ENCODE assay signal across 9 cellular contexts in the genomic region with DNA sequence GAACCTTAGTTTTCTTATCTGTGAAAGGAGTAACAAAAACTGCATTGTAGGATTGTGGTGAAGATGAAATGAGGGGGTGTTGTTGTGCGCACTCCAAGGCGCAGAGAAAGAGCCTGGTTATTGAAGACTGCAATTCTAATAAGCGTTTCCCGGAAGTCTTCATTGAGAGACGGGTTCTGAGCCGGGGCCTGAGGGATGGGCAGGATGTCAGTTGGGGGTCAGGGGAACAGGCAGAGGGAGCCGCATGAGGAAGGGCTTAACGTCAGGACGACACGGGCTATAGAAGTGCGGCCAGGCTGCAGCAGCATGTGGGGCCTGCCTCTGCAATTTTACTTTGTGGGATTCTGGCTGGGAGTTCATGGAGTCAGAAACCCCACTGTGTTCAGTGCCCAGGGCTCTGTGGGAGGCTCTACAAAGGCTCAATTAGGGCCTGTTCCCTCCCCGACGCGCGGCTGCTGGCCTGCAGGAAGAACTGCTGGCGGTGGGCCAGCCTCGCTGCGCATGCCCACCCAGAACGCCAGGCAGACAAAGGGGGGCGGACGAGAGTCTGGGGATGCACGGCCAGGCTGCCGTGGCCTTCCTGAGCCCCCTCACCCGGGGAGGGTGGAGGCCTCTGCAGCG. TPM values are rescaled to one million over a fixed set of nuclear protein-coding genes. Genes with fewer than 3 reads are reported as not detected.
DNase-seq lines count a peak whose midpoint lies in the region; FAIRE-seq and TF ChIP-seq lines count a peak whose summit lies in the region.
"Had no signal": no experiment of that assay in that cellular context is flagged by ENCODE, and none has a peak within 500 bp of the region (broad histone marks: within the 10 kb centered on the region; RNA-seq: fewer than 3 reads in every experiment).

No MANE protein-coding gene starts in this region.

- peak; percentile 69 for DNase-seq in NCI-H1436 (lab: John Stamatoyannopoulos, UW)
- DNase-seq in NCI-H1436 treated with DMSO at 0.1 percent for 48 hours (lab: John Stamatoyannopoulos, UW) = no peak
- peak; percentile 92 for DNase-seq in brain pericyte (ENCODE audit: low read depth, low spot score)
- peak; percentile 90 for DNase-seq in kidney
- DNase-seq in tibial nerve (ENCODE audit: low spot score in 2 of 2) = peak in 1 of 2 donors; percentile 27
- no peak for DNase-seq in HK-2 (ENCODE audit: unreplicated experiment)
- DNase-seq in activated T-cell treated with anti-CD3 and anti-CD28 coated beads, Interleukin-2, amount 50 U/mL, for 1 hour = no peak
- no peak for DNase-seq in T1000 (lab: John Stamatoyannopoulos, UW)

- no peaks in the 10 kb centered on the region for H3K27me3 ChIP-seq in tibial nerve

- no peak for FAIRE-seq in kidney (lab: Jason Lieb, UNC)
- FAIRE-seq: colon had no signal

- H3K9me3 ChIP-seq in kidney (ENCODE audit: control insufficient read depth in 1 of 2, low read length in 2 of 2) = no peaks in the 10 kb centered on the region
- no peaks in the 10 kb centered on the region for H3K9me3 ChIP-seq in tibial nerve

- intact Hi-C loops in kidney (cut with DNase I) = no loop called here

- no peak for TF ChIP-seq POLR2A in tibial nerve (IDR thresholded peaks at IDR 0.05)

- H3K4me3 ChIP-seq in kidney (ENCODE audit: low read length in 2 of 2) = no peak overlapping the region
- H3K4me3 ChIP-seq in tibial nerve = peak overlapping the region in 1 of 4 donors; percentile 11

- H3K36me3 ChIP-seq in kidney (ENCODE audit: control insufficient read depth in 1 of 2, insufficient read depth in 2 of 2, low read length in 2 of 2) = no peaks in the 10 kb centered on the region
- peaks cover 6 to 41% (median 7%) of the 10 kb centered on the region in 3 donors for H3K36me3 ChIP-seq in tibial nerve

- H3K9ac ChIP-seq in kidney (ENCODE audit: low read length in 2 of 2) = no peak overlapping the region

- H3K4me1 ChIP-seq in kidney (ENCODE audit: control insufficient read depth in 1 of 2, insufficient read depth in 1 of 2, low read depth in 1 of 2, low read length in 2 of 2) (peaks cover 0 to 3% of the 10 kb centered on the region in 2 donors), tibial nerve (peaks cover 0 to 38% (median 17%) of the 10 kb centered on the region in 4 donors)

- TF ChIP-seq CTCF in kidney (IDR thresholded peaks at IDR 0.05; ENCODE audit: borderline replicate concordance, extremely low read depth, insufficient read depth) = no peak
- TF ChIP-seq CTCF in tibial nerve (IDR thresholded peaks at IDR 0.05) = no peak

- 9 to 12% methylated on average over 16 to 24 of the region's 25 CpGs for WGBS in tibial nerve, 2 donors

- H3K27ac ChIP-seq in kidney (ENCODE audit: low read depth in 2 of 2, low read length in 2 of 2) = no peak overlapping the region
- H3K27ac ChIP-seq in tibial nerve = peak overlapping the region; percentile 31 to 79 (median 45)

- TF ChIP-seq EP300 in tibial nerve (IDR thresholded peaks at IDR 0.05) = peak in 1 of 2 donors; percentile 29

RNA-seq across cellular contexts. Expression of gene TRIM62, which starts 20.7 kb away (rescaled TPM):
- total RNA-seq in kidney (6.2 TPM), tibial nerve (10 to 100 TPM; 11.1 to 14.9 (median 12.2) TPM)
- 3.2 TPM for polyA plus RNA-seq in kidney (ENCODE audit: insufficient read depth, low read depth, low replicate concordance)

Comparison
In these comparisons a context has a peak if more than half of its experiments do, and no peak if none do; other contexts are left out.
1. DNase-seq: peak in NCI-H1436 (single experiment), brain pericyte (single experiment) and kidney (single experiment); none in NCI-H1436 treated with DMSO at 0.1 percent for 48 hours (single experiment), HK-2 (single experiment), activated T-cell treated with anti-CD3 and anti-CD28 coated beads, Interleukin-2, amount 50 U/mL, for 1 hour (single experiment) and T1000 (single experiment).
2. H3K27ac ChIP-seq: peak in tibial nerve (4 of 4); none in kidney (0 of 2).